ENCODE assay signal across 22 cellular contexts in genomic region chr5:36179950-36180349, GRCh38. TPM values are rescaled to one million over a fixed set of nuclear protein-coding genes. Genes with fewer than 3 reads are reported as not detected.
A peak's percentile ranks its signal among the peaks of the same experiment; 100 is the strongest.
DNase-seq lines count a peak whose midpoint lies in the region; ATAC-seq and TF ChIP-seq lines count a peak whose summit lies in the region.
"Had no signal": no experiment of that assay in that cellular context is flagged by ENCODE, and none has a peak within 500 bp of the region (broad histone marks: within the 10 kb centered on the region; RNA-seq: fewer than 3 reads in every experiment).

No MANE protein-coding gene starts in this region.

- no peak overlapping the region for H3K9ac ChIP-seq in liver (ENCODE audit: low read depth in 1 of 2, low read length in 2 of 2)

- no peak for TF ChIP-seq RAD21 in liver (IDR thresholded peaks at IDR 0.05)

- H3K4me3 ChIP-seq in liver (ENCODE audit: low read depth in 1 of 3, low read length in 3 of 3) = no peak overlapping the region
- H3K4me3 ChIP-seq: GM23338, HAP-1, SJCRH30 had no signal

- no peak overlapping the region for H3K4me3 Mint-ChIP-seq in activated T-cell treated with anti-CD3 and anti-CD28 coated beads, Interleukin-2, amount 50 U/mL, for 72 hours
- H3K4me3 Mint-ChIP-seq in central memory CD8-positive, alpha-beta T cell = no peak overlapping the region
- H3K4me3 Mint-ChIP-seq in type B pancreatic cell = no peak overlapping the region
- H3K4me3 Mint-ChIP-seq: CD8-positive, alpha-beta memory T cell; GM23338 had no signal

- no peaks in the 10 kb centered on the region for H3K9me3 ChIP-seq in liver (ENCODE audit: control insufficient read depth in 4 of 4, low read length in 3 of 4)
- H3K9me3 ChIP-seq: HAP-1 had no signal

- H3K36me3 ChIP-seq in liver (ENCODE audit: control insufficient read depth in 4 of 4, insufficient read depth in 3 of 4, low read depth in 1 of 4, low read length in 3 of 4) = peaks cover 0 to 3% (median 0%) of the 10 kb centered on the region in 4 donors

- 50% methylated on average over 4 of the region's 4 CpGs for WGBS in liver

- no peaks in the 10 kb centered on the region for H3K4me1 Mint-ChIP-seq in activated T-cell treated with anti-CD3 and anti-CD28 coated beads, Interleukin-2, amount 50 U/mL, for 72 hours (ENCODE audit: low read depth)
- H3K4me1 Mint-ChIP-seq in central memory CD8-positive, alpha-beta T cell = no peaks in the 10 kb centered on the region
- peaks cover 8% of the 10 kb centered on the region for H3K4me1 Mint-ChIP-seq in type B pancreatic cell (ENCODE audit: unreplicated experiment)
- H3K4me1 Mint-ChIP-seq: GM23338 had no signal

- ATAC-seq in activated T-cell treated with anti-CD3 and anti-CD28 coated beads, Interleukin-2, amount 50 U/mL, for 72 hours (replicated peaks in 1 of 2) = no peak
- no peak for ATAC-seq in central memory CD8-positive, alpha-beta T cell (replicated peaks; ENCODE audit: extremely low read depth, poor library complexity, severe bottlenecking)
- no peak for ATAC-seq in GM19035 (IDR thresholded peaks at IDR 0.05; ENCODE audit: unreplicated experiment)
- ATAC-seq: GM23338 had no signal

- H3K27ac Mint-ChIP-seq in activated T-cell treated with anti-CD3 and anti-CD28 coated beads, Interleukin-2, amount 50 U/mL, for 72 hours = peak overlapping the region; percentile 27
- H3K27ac Mint-ChIP-seq in central memory CD8-positive, alpha-beta T cell (ENCODE audit: low read depth) = peak overlapping the region; percentile 1
- peak overlapping the region; percentile 15 for H3K27ac Mint-ChIP-seq in type B pancreatic cell
- H3K27ac Mint-ChIP-seq: GM23338 had no signal

- TF ChIP-seq CTCF in liver (IDR thresholded peaks at IDR 0.05; ENCODE audit: low read depth, low read length, missing input control) = no peak
- TF ChIP-seq CTCF in type B pancreatic cell (conservative IDR thresholded peaks at IDR 0.05) = no peak

- peaks cover 11 to 59% (median 49%) of the 10 kb centered on the region in 4 donors for H3K4me1 ChIP-seq in liver (ENCODE audit: control insufficient read depth in 4 of 4, insufficient read depth in 4 of 4, low read length in 3 of 4)
- H3K4me1 ChIP-seq: HAP-1, SJCRH30 had no signal

- no peak for DNase-seq in activated T-cell treated with anti-CD3 and anti-CD28 coated beads, Interleukin-2, amount 50 U/mL, for 72 hours
- no peak for DNase-seq in activated T-cell treated with anti-CD3 and anti-CD28 coated beads, Interleukin-2, amount 50 U/mL, for 48 hours
- no peak for DNase-seq in central memory CD8-positive, alpha-beta T cell (ENCODE audit: low spot score in 2 of 2)
- DNase-seq in type B pancreatic cell (ENCODE audit: extremely low spot score, unreplicated experiment) = no peak
- DNase-seq in DMS79 (lab: John Stamatoyannopoulos, UW) = no peak
- no peak for DNase-seq in NCI-H1694 treated with DMSO at 0.1 percent for 48 hours (lab: John Stamatoyannopoulos, UW)
- DNase-seq: 8988T; C1 segment of cervical spinal cord; CD8-positive, alpha-beta memory T cell; Kasumi-1; MM.1S; NCI-H1092; NCI-H1436; NCI-H2029; NCI-H2227 treated with DMSO at 0.1 percent for 48 hours; NCI-H510A treated with DMSO at 0.1 percent for 48 hours; NCI-H774; SJCRH30 had no signal

- peak overlapping the region; percentile 67 to 70 for H3K27ac ChIP-seq in liver (ENCODE audit: low read depth in 1 of 2, low read length in 2 of 2)
- H3K27ac ChIP-seq: SJCRH30 had no signal

- H3K27me3 ChIP-seq in liver (ENCODE audit: control insufficient read depth in 4 of 4, insufficient read depth in 4 of 4, low read length in 3 of 4) = no peaks in the 10 kb centered on the region
- H3K27me3 ChIP-seq: SJCRH30 had no signal

- no peaks in the 10 kb centered on the region for H3K9me3 Mint-ChIP-seq in activated T-cell treated with anti-CD3 and anti-CD28 coated beads, Interleukin-2, amount 50 U/mL, for 72 hours
- no peaks in the 10 kb centered on the region for H3K9me3 Mint-ChIP-seq in central memory CD8-positive, alpha-beta T cell
- no peaks in the 10 kb centered on the region for H3K9me3 Mint-ChIP-seq in type B pancreatic cell
- H3K9me3 Mint-ChIP-seq: CD8-positive, alpha-beta memory T cell; GM23338 had no signal

- peaks cover 7 to 26% of the 10 kb centered on the region in 2 donors for H3K36me3 Mint-ChIP-seq in activated T-cell treated with anti-CD3 and anti-CD28 coated beads, Interleukin-2, amount 50 U/mL, for 72 hours (ENCODE audit: insufficient read depth in 2 of 2)
- H3K36me3 Mint-ChIP-seq in central memory CD8-positive, alpha-beta T cell (ENCODE audit: insufficient read depth) = peaks cover 23% of the 10 kb centered on the region
- H3K36me3 Mint-ChIP-seq in type B pancreatic cell = peaks cover 33% of the 10 kb centered on the region

- no peaks in the 10 kb centered on the region for H3K27me3 Mint-ChIP-seq in activated T-cell treated with anti-CD3 and anti-CD28 coated beads, Interleukin-2, amount 50 U/mL, for 72 hours (ENCODE audit: low read depth)
- no peaks in the 10 kb centered on the region for H3K27me3 Mint-ChIP-seq in central memory CD8-positive, alpha-beta T cell
- no peaks in the 10 kb centered on the region for H3K27me3 Mint-ChIP-seq in type B pancreatic cell
- H3K27me3 Mint-ChIP-seq: CD8-positive, alpha-beta memory T cell had no signal

TF ChIP-seq in liver, 16 proteins besides CTCF, POLR2A, EP300 and RAD21:
- TF ChIP-seq FOXA2 (IDR thresholded peaks at IDR 0.05) (no peak), HNF4G (IDR thresholded peaks at IDR 0.05) (no peak), TAF1 (conservative IDR thresholded peaks at IDR 0.05) (no peak), NR2F2 (IDR thresholded peaks at IDR 0.05) (no peak), YY1 (IDR thresholded peaks at IDR 0.05) (peak; percentile 53), RXRA (IDR thresholded peaks at IDR 0.05) (no peak)
- TF ChIP-seq, protein P1, sequence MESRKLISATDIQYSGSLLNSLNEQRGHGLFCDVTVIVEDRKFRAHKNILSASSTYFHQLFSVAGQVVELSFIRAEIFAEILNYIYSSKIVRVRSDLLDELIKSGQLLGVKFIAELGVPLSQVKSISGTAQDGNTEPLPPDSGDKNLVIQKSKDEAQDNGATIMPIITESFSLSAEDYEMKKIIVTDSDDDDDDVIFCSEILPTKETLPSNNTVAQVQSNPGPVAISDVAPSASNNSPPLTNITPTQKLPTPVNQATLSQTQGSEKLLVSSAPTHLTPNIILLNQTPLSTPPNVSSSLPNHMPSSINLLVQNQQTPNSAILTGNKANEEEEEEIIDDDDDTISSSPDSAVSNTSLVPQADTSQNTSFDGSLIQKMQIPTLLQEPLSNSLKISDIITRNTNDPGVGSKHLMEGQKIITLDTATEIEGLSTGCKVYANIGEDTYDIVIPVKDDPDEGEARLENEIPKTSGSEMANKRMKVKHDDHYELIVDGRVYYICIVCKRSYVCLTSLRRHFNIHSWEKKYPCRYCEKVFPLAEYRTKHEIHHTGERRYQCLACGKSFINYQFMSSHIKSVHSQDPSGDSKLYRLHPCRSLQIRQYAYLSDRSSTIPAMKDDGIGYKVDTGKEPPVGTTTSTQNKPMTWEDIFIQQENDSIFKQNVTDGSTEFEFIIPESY (IDR thresholded peaks at IDR 0.05) = no peak

RNA-seq across cellular contexts. Expression of gene SKP2, which starts 28.0 kb away (rescaled TPM):
- total RNA-seq in activated T-cell treated with anti-CD3 and anti-CD28 coated beads, Interleukin-2, amount 50 U/mL, for 72 hours = 10 to 100 TPM; 25.3 to 36.8 TPM
- total RNA-seq in liver = 10 to 100 TPM; 25.4 to 28.2 TPM
- 1 to 10 TPM; 4.6 to 5.4 TPM for polyA plus RNA-seq in liver
- total RNA-seq in type B pancreatic cell (ENCODE audit: low replicate concordance) = 78.3 and 98.4 TPM in 2 replicates

RNA-seq across cellular contexts. Expression of gene LMBRD2, which starts 28.3 kb away (rescaled TPM):
- 10 to 100 TPM; 15.8 to 17.6 TPM for total RNA-seq in activated T-cell treated with anti-CD3 and anti-CD28 coated beads, Interleukin-2, amount 50 U/mL, for 72 hours
- total RNA-seq in liver (10 to 100 TPM; 12.9 to 20.5 TPM), type B pancreatic cell (ENCODE audit: low replicate concordance) (7.9 and 9.9 TPM in 2 replicates)
- 1 to 10 TPM; 3.8 to 5.4 TPM for polyA plus RNA-seq in liver
